Comparison of ENCODE assay signal across 6 cellular contexts in the genomic region with DNA sequence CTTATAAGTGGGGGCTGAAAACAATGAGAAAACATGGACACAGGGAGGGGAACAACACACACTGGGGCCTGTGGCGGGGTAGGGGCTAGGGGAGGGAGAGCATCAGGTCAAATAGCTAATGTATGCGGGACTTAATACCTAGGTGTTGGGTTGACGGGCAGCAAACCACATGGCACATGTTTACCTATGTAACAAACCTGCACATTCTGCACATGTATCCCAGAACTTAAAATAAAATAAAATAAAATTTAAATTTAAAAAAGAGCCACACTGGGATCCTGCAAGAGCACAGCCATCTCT. TPM values are rescaled to one million over a fixed set of nuclear protein-coding genes. Genes with fewer than 3 reads are reported as not detected.
"Had no signal": no experiment of that assay in that cellular context is flagged by ENCODE, and none has a peak within 500 bp of the region (broad histone marks: within the 10 kb centered on the region; RNA-seq: fewer than 3 reads in every experiment).

No MANE protein-coding gene starts in this region.

RNA-seq across cellular contexts. Expression of a gene that starts 1.9 kb away (rescaled TPM):
- total RNA-seq: activated T-helper 2 cell treated with anti-CD3 and anti-CD28 coated beads, Interferon-gamma antibody, Interleukin-2, Interleukin-4, amounts not matched to agents 10 μg/mL and 5 μg/mL and 100 μg/mL, durations not matched to agents 14 hours and 24 hours and 36 hours had no signal

RNA-seq across cellular contexts. Expression of a gene that starts 7.7 kb away (rescaled TPM):
- total RNA-seq: activated T-helper 2 cell treated with anti-CD3 and anti-CD28 coated beads, Interferon-gamma antibody, Interleukin-2, Interleukin-4, amounts not matched to agents 10 μg/mL and 5 μg/mL and 100 μg/mL, durations not matched to agents 14 hours and 24 hours and 36 hours; bronchial epithelial cell; left cardiac atrium; omental fat pad; renal cortical epithelial cell; SJSA1 had no signal
